1 cellular context compared by ENCODE assay signal in the genomic region with DNA sequence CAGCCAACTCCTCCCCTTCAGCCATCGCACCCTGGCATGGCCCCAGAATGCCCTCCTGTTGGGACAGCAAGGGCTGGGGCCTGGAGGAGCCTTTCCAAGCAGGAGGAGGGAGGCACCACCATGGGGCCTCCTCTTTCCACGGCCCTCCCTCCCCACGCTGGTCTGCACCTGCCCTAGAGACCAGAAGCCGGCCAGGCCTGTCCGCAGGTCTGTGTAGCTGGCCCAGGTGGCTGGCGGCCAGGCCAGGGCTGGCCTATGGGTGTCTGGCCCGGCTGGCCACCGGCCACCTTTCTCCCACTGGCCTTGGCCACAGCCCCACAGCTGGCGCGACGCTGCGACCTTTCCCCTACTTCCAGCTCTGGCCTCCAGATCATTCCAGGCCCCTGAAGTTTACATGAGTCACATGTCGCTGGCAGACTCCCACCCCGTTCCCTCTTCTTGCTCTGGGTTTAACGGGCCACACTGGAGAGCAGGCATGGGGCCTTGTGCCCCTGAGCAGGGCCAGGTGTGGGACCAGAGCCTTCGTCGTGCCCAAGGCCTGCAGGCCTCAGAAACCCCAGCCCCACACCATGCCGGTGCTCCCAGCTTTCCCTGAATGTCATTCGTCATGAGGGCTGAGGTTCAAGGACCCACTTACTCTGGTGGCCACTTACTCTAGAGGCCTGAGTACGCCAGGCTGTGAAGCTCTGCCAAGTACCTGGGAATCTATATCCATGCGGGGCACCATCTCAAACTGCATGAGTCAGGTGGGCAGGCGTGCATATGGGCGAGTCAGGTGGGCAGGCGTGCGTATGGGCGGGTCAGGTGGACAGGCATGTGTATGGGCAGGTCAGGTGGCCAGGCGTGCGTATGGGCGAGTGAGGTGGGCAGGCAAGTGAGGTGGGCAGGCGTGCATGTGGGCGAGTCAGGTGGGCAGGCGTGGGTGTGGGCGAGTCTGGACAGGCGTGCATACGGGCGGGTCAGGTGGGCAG.
TF ChIP-seq lines count a peak whose summit lies in the region.

No MANE protein-coding gene starts in this region.

TF ChIP-seq in liver, 16 proteins besides CTCF, POLR2A, EP300 and RAD21 (continued from another document):
- TF ChIP-seq, protein P1, sequence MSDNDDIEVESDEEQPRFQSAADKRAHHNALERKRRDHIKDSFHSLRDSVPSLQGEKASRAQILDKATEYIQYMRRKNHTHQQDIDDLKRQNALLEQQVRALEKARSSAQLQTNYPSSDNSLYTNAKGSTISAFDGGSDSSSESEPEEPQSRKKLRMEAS (IDR thresholded peaks at IDR 0.05) = peak; percentile 96
- TF ChIP-seq YY1 (IDR thresholded peaks at IDR 0.05) = peak; percentile 90
- TF ChIP-seq HNF4A (conservative IDR thresholded peaks at IDR 0.05) = peak; percentile 66 to 71
- no peak for TF ChIP-seq NR2F2 (IDR thresholded peaks at IDR 0.05)
- TF ChIP-seq SP1 (IDR thresholded peaks at IDR 0.05) = peak; percentile 100
- no peak for TF ChIP-seq JUND (IDR thresholded peaks at IDR 0.05)
- TF ChIP-seq HNF4G (IDR thresholded peaks at IDR 0.05) = no peak
- TF ChIP-seq, protein P2, sequence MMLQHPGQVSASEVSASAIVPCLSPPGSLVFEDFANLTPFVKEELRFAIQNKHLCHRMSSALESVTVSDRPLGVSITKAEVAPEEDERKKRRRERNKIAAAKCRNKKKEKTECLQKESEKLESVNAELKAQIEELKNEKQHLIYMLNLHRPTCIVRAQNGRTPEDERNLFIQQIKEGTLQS (IDR thresholded peaks at IDR 0.05) = no peak
TF ChIP-seq in liver: peak in this region for 8.
